1 cellular context compared by ENCODE assay signal in the genomic region with DNA sequence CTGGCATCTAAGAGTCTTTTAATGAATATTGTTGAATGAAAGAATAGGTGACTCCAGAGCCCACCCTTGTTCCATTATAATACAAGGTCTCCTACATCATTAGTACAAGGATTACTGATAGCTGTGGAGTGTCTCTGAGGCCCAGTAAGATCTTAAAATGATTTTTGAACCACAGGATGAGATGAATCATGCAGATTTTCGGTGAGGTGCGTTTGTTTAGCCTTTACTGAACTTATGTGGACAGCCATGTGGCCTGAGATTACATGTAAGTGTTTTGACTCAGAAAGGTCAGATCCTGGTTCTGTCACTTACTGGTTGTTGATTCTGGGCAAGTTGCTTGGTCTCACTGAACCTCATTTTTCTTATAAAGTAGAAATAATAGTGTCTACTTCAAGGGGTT.
A peak's percentile ranks its signal among the peaks of the same experiment; 100 is the strongest.
TF ChIP-seq lines count a peak whose summit lies in the region.

No MANE protein-coding gene starts in this region.

TF ChIP-seq in IMR-90, 13 proteins besides CTCF, POLR2A, EP300 and RAD21:
- TF ChIP-seq NFE2L2 (IDR thresholded peaks at IDR 0.05; ENCODE audit: low read depth, low read length), result no peak
- peak; percentile 62; the same call in 1 of the 2 replicates for TF ChIP-seq MXI1 (IDR thresholded peaks at IDR 0.05; ENCODE audit: borderline replicate concordance, low read depth, low read length)
